ENCODE assay signal across 8 cellular contexts in genomic region chrX:57265126-57265525, GRCh38. TPM values are rescaled to one million over a fixed set of nuclear protein-coding genes. Genes with fewer than 3 reads are reported as not detected.
"Had no signal": no experiment of that assay in that cellular context is flagged by ENCODE, and none has a peak within 500 bp of the region (broad histone marks: within the 10 kb centered on the region; RNA-seq: fewer than 3 reads in every experiment).

No MANE protein-coding gene starts in this region.

- H3K4me1 ChIP-seq: HAP-1 had no signal

- H3K36me3 ChIP-seq: HAP-1 had no signal

- DNase-seq: GM23248, GOT3, H9, HCEC 1CT, HFFc6 had no signal

- H3K27ac ChIP-seq: GM23248 had no signal

- H3K4me3 ChIP-seq: GM23248, GM23338, HAP-1 had no signal

- H3K9me3 ChIP-seq: HAP-1 had no signal

RNA-seq across cellular contexts. Expression of gene FAAH2, which starts 21.4 kb away (rescaled TPM):
- total RNA-seq: H4, HFFc6 had no signal
